In the genomic region with DNA sequence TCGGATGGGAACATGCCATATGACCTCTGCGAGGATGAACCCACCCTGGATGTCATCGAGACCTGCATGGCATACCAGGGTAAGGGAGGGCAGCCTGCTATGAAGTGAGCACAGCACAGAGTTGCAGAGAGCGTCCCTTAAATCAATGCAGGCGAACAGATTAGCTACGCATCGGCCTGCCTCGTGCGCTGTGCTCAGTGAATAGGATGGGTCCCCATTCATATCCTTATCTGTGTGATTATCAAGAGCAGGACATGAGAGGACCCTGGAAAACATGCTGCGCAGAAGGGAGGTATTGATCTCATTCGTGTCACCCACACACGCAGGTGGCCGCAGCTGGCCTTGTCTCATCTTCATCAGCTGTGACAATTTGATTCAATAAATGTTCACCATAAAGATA, we compare ENCODE assay signal across 28 cellular contexts.
"Had no signal": no experiment of that assay in that cellular context is flagged by ENCODE, and none has a peak within 500 bp of the region (broad histone marks: within the 10 kb centered on the region; RNA-seq: fewer than 3 reads in every experiment).

No MANE protein-coding gene starts in this region.

- H3K36me3 ChIP-seq: prostate gland, right atrium auricular region, uterus had no signal

- H3K9me3 ChIP-seq: prostate gland, testis, uterus had no signal

- DNase-seq: activated CD4-positive, alpha-beta T cell treated with anti-CD3 and anti-CD28 coated beads for 1 hour; activated CD4-positive, alpha-beta T cell treated with anti-CD3 and anti-CD28 coated beads, Interleukin-2, amount 50 U/mL, for 4 hours; activated CD8-positive, alpha-beta memory T cell treated with anti-CD3 and anti-CD28 coated beads for 24 hours; activated CD8-positive, alpha-beta memory T cell treated with anti-CD3 and anti-CD28 coated beads, Interleukin-2, amount 50 U/mL, for 4 hours; activated gamma-delta T cell; activated T-cell treated with anti-CD3 and anti-CD28 coated beads, Interleukin-2, amount 50 U/mL, for 48 hours; aorta; effector memory CD8-positive, alpha-beta T cell; foreskin melanocyte; heart left ventricle; islet precursor cell; left colon; stimulated activated CD4-positive, alpha-beta T cell treated with anti-CD3 and anti-CD28 coated beads, Interleukin-12 subunit alpha, Interleukin-12 subunit beta, amount 100 ng/mL, for 4 hours; stimulated activated CD4-positive, alpha-beta T cell treated with anti-CD3 and anti-CD28 coated beads, Interleukin-4, amount 100 ng/mL, for 4 hours; stomach; T-cell; testis; trophoblast cell; uterus had no signal

- H3K4me1 Mint-ChIP-seq: activated naive CD4-positive, alpha-beta T cell treated with anti-CD3 and anti-CD28 coated beads, Interleukin-2, amount 50 U/mL, for 24 hours; brain had no signal

- H3K4me3 ChIP-seq: heart left ventricle, prostate gland, right atrium auricular region, stomach, testis, uterus had no signal

- H3K4me3 Mint-ChIP-seq: activated naive CD4-positive, alpha-beta T cell treated with anti-CD3 and anti-CD28 coated beads, Interleukin-2, amount 50 U/mL, for 24 hours; brain; effector memory CD8-positive, alpha-beta T cell; memory B cell; natural killer cell treated with Interleukin-12 subunit alpha and Interleukin-12 subunit beta and Interleukin-15 and Interleukin-18, amount 100 ng/mL, for 72 hours; T-cell had no signal

- H3K4me1 ChIP-seq: heart left ventricle, prostate gland, right atrium auricular region, stomach, testis, uterus had no signal

- ATAC-seq: effector memory CD8-positive, alpha-beta T cell; esophagus mucosa; heart left ventricle; left colon; natural killer cell treated with Interleukin-12 subunit alpha and Interleukin-12 subunit beta and Interleukin-15 and Interleukin-18, amount 100 ng/mL, for 72 hours; T-cell had no signal

- H3K27me3 ChIP-seq: heart left ventricle, right atrium auricular region, stomach, testis, uterus had no signal

- FAIRE-seq: colon, endothelial cell of umbilical vein had no signal

- H3K27ac Mint-ChIP-seq: activated naive CD4-positive, alpha-beta T cell treated with anti-CD3 and anti-CD28 coated beads, Interleukin-2, amount 50 U/mL, for 24 hours; brain; memory B cell; natural killer cell treated with Interleukin-12 subunit alpha and Interleukin-12 subunit beta and Interleukin-15 and Interleukin-18, amount 100 ng/mL, for 72 hours; T-cell had no signal

- H3K9me3 Mint-ChIP-seq: activated naive CD4-positive, alpha-beta T cell treated with anti-CD3 and anti-CD28 coated beads, Interleukin-2, amount 50 U/mL, for 24 hours; effector memory CD8-positive, alpha-beta T cell; natural killer cell treated with Interleukin-12 subunit alpha and Interleukin-12 subunit beta and Interleukin-15 and Interleukin-18, amount 100 ng/mL, for 72 hours had no signal

- H3K27me3 Mint-ChIP-seq: activated naive CD4-positive, alpha-beta T cell treated with anti-CD3 and anti-CD28 coated beads, Interleukin-2, amount 50 U/mL, for 24 hours; effector memory CD8-positive, alpha-beta T cell; memory B cell; natural killer cell treated with Interleukin-12 subunit alpha and Interleukin-12 subunit beta and Interleukin-15 and Interleukin-18, amount 100 ng/mL, for 72 hours; T-cell had no signal

- H3K27ac ChIP-seq: heart left ventricle, prostate gland, right atrium auricular region, stomach, testis, uterus had no signal
